Comparison of ENCODE assay signal across 27 cellular contexts in the genomic region with DNA sequence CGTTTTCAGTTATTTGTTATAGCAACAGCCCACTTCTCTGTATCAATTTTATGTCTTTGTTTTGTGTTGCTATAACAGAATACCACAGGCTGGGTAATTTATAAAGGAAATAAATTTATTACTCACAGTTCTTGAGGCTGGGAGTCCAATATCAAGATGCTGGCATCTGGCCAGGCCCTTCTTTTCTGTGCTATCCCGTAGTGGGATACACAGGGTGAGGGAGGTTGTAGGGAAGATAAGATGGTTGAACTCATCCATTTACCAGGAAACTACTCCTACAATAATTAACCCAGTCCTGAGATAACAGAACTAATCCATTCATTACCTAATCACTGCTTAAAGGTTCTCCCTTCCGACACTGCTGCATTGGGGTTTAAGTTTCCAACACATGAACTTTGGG.
"Had no signal": no experiment of that assay in that cellular context is flagged by ENCODE, and none has a peak within 500 bp of the region (broad histone marks: within the 10 kb centered on the region; RNA-seq: fewer than 3 reads in every experiment).

No MANE protein-coding gene starts in this region.

- H3K27ac ChIP-seq: brain microvascular endothelial cell, coronary artery, dorsolateral prefrontal cortex, foreskin keratinocyte, thoracic aorta, uterus had no signal

- H3K4me1 ChIP-seq: foreskin keratinocyte, uterus had no signal

- H3K4me3 ChIP-seq: coronary artery, dorsolateral prefrontal cortex, neural progenitor cell, thoracic aorta, uterus had no signal

- ATAC-seq: effector memory CD8-positive, alpha-beta T cell; esophagus mucosa; foreskin keratinocyte; natural killer cell; right cardiac atrium; stimulated activated effector memory CD8-positive, alpha-beta T cell treated with anti-CD3 and anti-CD28 coated beads, Interleukin-12 subunit alpha, Interleukin-12 subunit beta, amount 100 ng/mL, for 72 hours had no signal

- FAIRE-seq: astrocyte, endothelial cell of umbilical vein, islet of Langerhans had no signal

- H3K9me3 ChIP-seq: thoracic aorta, uterus had no signal

- H3K27me3 ChIP-seq: brain microvascular endothelial cell, dorsolateral prefrontal cortex, foreskin keratinocyte, neural progenitor cell, uterus had no signal

- DNase-seq: activated CD4-positive, alpha-beta memory T cell treated with anti-CD3 and anti-CD28 coated beads, Interleukin-2, amount 10 ng/mL, durations not matched to agents 7 days and 5 days; activated CD4-positive, alpha-beta T cell treated with anti-CD3 and anti-CD28 coated beads, Interleukin-2, amount 10 ng/mL, durations not matched to agents 24 days and 14 days; activated CD4-positive, CD25-positive, alpha-beta regulatory T cell treated with anti-CD3 and anti-CD28 coated beads, Interleukin-2, amount 50 U/mL, for 72 hours; activated CD8-positive, alpha-beta memory T cell treated with anti-CD3 and anti-CD28 coated beads, Interleukin-2, amount 50 U/mL, for 48 hours; activated gamma-delta T cell; activated naive CD4-positive, alpha-beta T cell treated with anti-CD3 and anti-CD28 coated beads, Interleukin-2, amount 10 ng/mL, durations not matched to agents 7 days and 5 days; activated naive CD8-positive, alpha-beta T cell treated with anti-CD3 and anti-CD28 coated beads, Interleukin-2, amount 10 ng/mL, durations not matched to agents 7 days and 5 days; activated T-cell treated with anti-CD3 and anti-CD28 coated beads, Interleukin-2, amount 50 U/mL, for 24 hours; amniotic stem cell; brain microvascular endothelial cell; dorsolateral prefrontal cortex; effector memory CD8-positive, alpha-beta T cell; foreskin keratinocyte; natural killer cell; occipital lobe; right cardiac atrium; stimulated activated CD4-positive, alpha-beta T cell treated with anti-CD3 and anti-CD28 coated beads, Interleukin-4, amount 100 ng/mL, for 24 hours; T-helper 2 cell; uterus had no signal

- H3K36me3 ChIP-seq: brain microvascular endothelial cell, uterus had no signal
